Comparison of ENCODE assay signal across 8 cellular contexts in the genomic region with DNA sequence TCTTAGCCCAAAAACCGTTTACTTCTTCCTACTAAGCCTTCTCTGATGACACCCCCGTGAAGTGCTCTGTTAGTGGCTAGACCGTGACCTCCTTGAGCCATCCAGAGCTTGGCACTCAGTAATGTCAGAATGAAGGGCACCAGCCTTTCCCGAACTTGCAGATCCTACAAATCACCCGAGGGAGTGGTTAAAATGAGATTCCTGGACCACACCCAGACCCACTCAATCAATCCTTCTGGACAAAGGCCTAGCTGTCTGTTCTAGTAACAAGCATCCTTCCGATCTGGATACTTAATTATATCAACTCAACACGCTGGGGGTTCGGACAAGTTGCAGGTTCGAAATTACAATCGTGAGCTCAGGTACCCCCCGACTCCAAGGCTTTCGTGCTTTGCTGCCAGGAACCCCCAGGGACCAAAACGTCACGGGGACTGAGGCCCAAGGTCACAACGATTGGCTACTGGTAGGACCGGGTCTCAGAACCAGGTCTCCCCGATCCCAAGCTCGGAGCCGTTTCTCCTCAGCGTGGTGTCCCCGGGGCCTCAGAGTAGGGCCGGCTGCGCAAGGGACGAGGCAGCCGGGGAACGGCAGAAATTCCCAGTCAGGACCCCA. TPM values are rescaled to one million over a fixed set of nuclear protein-coding genes. Genes with fewer than 3 reads are reported as not detected.
DNase-seq lines count a peak whose midpoint lies in the region; ATAC-seq and TF ChIP-seq lines count a peak whose summit lies in the region.

No MANE protein-coding gene starts in this region.

- H3K36me3 Mint-ChIP-seq in activated naive CD8-positive, alpha-beta T cell treated with anti-CD3 and anti-CD28 coated beads, Interleukin-2, amount 10 ng/mL, durations not matched to agents 7 days and 5 days: peaks cover 11% of the 10 kb centered on the region

- peak overlapping the region; percentile 97 for H3K4me3 Mint-ChIP-seq in activated naive CD8-positive, alpha-beta T cell treated with anti-CD3 and anti-CD28 coated beads, Interleukin-2, amount 10 ng/mL, durations not matched to agents 7 days and 5 days

- CTCF ChIA-PET in AG04449 (lab: Yijun Ruan, JAX): interaction anchor here (0.7 to 13.2 kb wide), 9 partner anchors 8 to 146 kb away, joined by 3 to 185 read pairs (median 5); a partner anchor contains a TSS

- no peaks in the 10 kb centered on the region for H3K9me3 Mint-ChIP-seq in activated naive CD8-positive, alpha-beta T cell treated with anti-CD3 and anti-CD28 coated beads, Interleukin-2, amount 10 ng/mL, durations not matched to agents 7 days and 5 days

- peak overlapping the region; percentile 89 for H3K27ac Mint-ChIP-seq in activated naive CD8-positive, alpha-beta T cell treated with anti-CD3 and anti-CD28 coated beads, Interleukin-2, amount 10 ng/mL, durations not matched to agents 7 days and 5 days

- DNase-seq in AG04449 (ENCODE audit: low read depth, low spot score) (no peak), NCI-H2227 (lab: John Stamatoyannopoulos, UW; ENCODE audit: unreplicated experiment) (peak; percentile 46), left ventricle myocardium superior (no peak), retina (peak; percentile 80), midbrain (lab: John Stamatoyannopoulos, UW) (no peak)
- no peak for DNase-seq in activated naive CD8-positive, alpha-beta T cell treated with anti-CD3 and anti-CD28 coated beads, Interleukin-2, amount 10 ng/mL, durations not matched to agents 7 days and 5 days

- TF ChIP-seq POLR2A in GM18505 (IDR thresholded peaks at IDR 0.05; ENCODE audit: borderline replicate concordance, extremely low read depth, insufficient read depth, insufficient read length): no peak

- H3K4me3 ChIP-seq in AG04449 (ENCODE audit: low read depth, low read length): peak overlapping the region; percentile 84

- peak; percentile 14 for ATAC-seq in GM18505 (IDR thresholded peaks at IDR 0.05; ENCODE audit: unreplicated experiment)
- peak; percentile 26 for ATAC-seq in HG02973 (IDR thresholded peaks at IDR 0.05; ENCODE audit: unreplicated experiment)
- ATAC-seq in activated naive CD8-positive, alpha-beta T cell treated with anti-CD3 and anti-CD28 coated beads, Interleukin-2, amount 10 ng/mL, durations not matched to agents 7 days and 5 days (ENCODE audit: low read depth): peak; percentile 21
- peak; percentile 39 for ATAC-seq in left ventricle myocardium superior

- intact Hi-C loops in left ventricle myocardium superior (cut with micrococcal nuclease): no loop called here

- POLR2A ChIA-PET in AG04449 (lab: Yijun Ruan, JAX): interaction anchor here (0.7 to 1.8 kb wide), 10 partner anchors 11 to 38 kb away, joined by 3 to 13 read pairs (median 3); a partner anchor contains a TSS
- POLR2A ChIA-PET in activated naive CD8-positive, alpha-beta T cell treated with anti-CD3 and anti-CD28 coated beads, Interleukin-2, amount 10 ng/mL, durations not matched to agents 7 days and 5 days (lab: Charles Lee): interaction anchor here (0.6 to 2.6 kb wide), 26 partner anchors 9 to 289 kb away, joined by 3 to 34 read pairs (median 4); a partner anchor contains a TSS

- no peaks in the 10 kb centered on the region for H3K27me3 Mint-ChIP-seq in activated naive CD8-positive, alpha-beta T cell treated with anti-CD3 and anti-CD28 coated beads, Interleukin-2, amount 10 ng/mL, durations not matched to agents 7 days and 5 days

- TF ChIP-seq CTCF in AG04449 (IDR thresholded peaks at IDR 0.05; ENCODE audit: insufficient read depth, low read length, missing control alignments): no peak

- H3K4me1 Mint-ChIP-seq in activated naive CD8-positive, alpha-beta T cell treated with anti-CD3 and anti-CD28 coated beads, Interleukin-2, amount 10 ng/mL, durations not matched to agents 7 days and 5 days: peaks cover 24% of the 10 kb centered on the region

RNA-seq across cellular contexts. Expression of a gene that starts 0.5 kb away (rescaled TPM):
- total RNA-seq in activated naive CD8-positive, alpha-beta T cell treated with anti-CD3 and anti-CD28 coated beads, Interleukin-2, amount 10 ng/mL, durations not matched to agents 7 days and 5 days: 10 to 100 TPM; 36.7 to 37.7 TPM
- 52.2 TPM for total RNA-seq in left ventricle myocardium superior

RNA-seq across cellular contexts. Expression of a gene that starts 0.6 kb away (rescaled TPM):
- 10 to 100 TPM; 37.1 to 40.3 TPM for total RNA-seq in activated naive CD8-positive, alpha-beta T cell treated with anti-CD3 and anti-CD28 coated beads, Interleukin-2, amount 10 ng/mL, durations not matched to agents 7 days and 5 days
- total RNA-seq in left ventricle myocardium superior: 205 TPM

RNA-seq across cellular contexts. Expression of a gene that starts 15.8 kb away (rescaled TPM):
- total RNA-seq in activated naive CD8-positive, alpha-beta T cell treated with anti-CD3 and anti-CD28 coated beads, Interleukin-2, amount 10 ng/mL, durations not matched to agents 7 days and 5 days: 10 to 100 TPM; 61.1 to 63.6 TPM
- total RNA-seq in left ventricle myocardium superior: 37.3 TPM

RNA-seq across cellular contexts. Expression of a gene that starts 39.7 kb away (rescaled TPM):
- total RNA-seq in activated naive CD8-positive, alpha-beta T cell treated with anti-CD3 and anti-CD28 coated beads, Interleukin-2, amount 10 ng/mL, durations not matched to agents 7 days and 5 days: 1 to 10 TPM; 6.3 to 6.4 TPM
- 9.1 TPM for total RNA-seq in left ventricle myocardium superior

RNA-seq across cellular contexts. Expression of a gene that starts 42.1 kb away (rescaled TPM):
- not detected for total RNA-seq in activated naive CD8-positive, alpha-beta T cell treated with anti-CD3 and anti-CD28 coated beads, Interleukin-2, amount 10 ng/mL, durations not matched to agents 7 days and 5 days
- not detected for total RNA-seq in left ventricle myocardium superior

Comparison
In these comparisons a context has a peak if more than half of its experiments do, and no peak if none do; other contexts are left out.
1. DNase-seq: peak in NCI-H2227 (single experiment) and retina (single experiment); none in AG04449 (single experiment), activated naive CD8-positive, alpha-beta T cell treated with anti-CD3 and anti-CD28 coated beads, Interleukin-2, amount 10 ng/mL, durations not matched to agents 7 days and 5 days (single experiment), left ventricle myocardium superior (single experiment) and midbrain (single experiment).
2. Peak in every context shown above with its lines, with median percentiles within 50 percentile points of each other: ATAC-seq.